1 cellular context compared by ENCODE assay signal in the genomic region with DNA sequence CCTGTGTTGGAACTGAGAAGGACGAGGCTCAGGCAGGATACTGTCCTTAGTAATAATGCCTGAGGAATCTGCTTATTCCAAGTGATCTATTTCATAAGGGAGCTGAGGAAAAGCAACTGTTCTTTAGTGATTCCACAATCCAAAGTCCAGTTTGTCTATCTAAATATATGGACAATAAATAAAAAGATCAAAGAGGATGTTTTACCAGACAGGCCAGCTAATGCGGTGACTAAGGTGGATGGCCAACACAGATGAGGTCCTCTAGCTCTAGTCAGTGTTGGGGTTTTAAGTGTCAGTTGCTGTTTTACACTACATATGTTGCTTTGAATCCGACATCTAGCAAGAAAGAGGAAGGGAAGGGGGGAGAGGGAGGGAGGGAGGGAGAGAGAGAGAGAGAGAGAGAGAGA.
TF ChIP-seq lines count a peak whose summit lies in the region.

No MANE protein-coding gene starts in this region.

TF ChIP-seq in HepG2, 621 proteins besides CTCF, POLR2A, EP300 and RAD21 (continued from another document and continues in another):
- TF ChIP-seq ATF5 (CRISPR knock-in tag; IDR thresholded peaks at IDR 0.05; ENCODE audit: low read depth) (no peak), ZNF674 (CRISPR knock-in tag; IDR thresholded peaks at IDR 0.05; ENCODE audit: low read depth) (no peak), KAT8 (CRISPR knock-in tag; IDR thresholded peaks at IDR 0.05) (no peak; the same call in 1 of the 2 replicates), ZNF230 (CRISPR knock-in tag; IDR thresholded peaks at IDR 0.05) (no peak), RFX1 (IDR thresholded peaks at IDR 0.05) (no peak), POLR2AphosphoS5 (IDR thresholded peaks at IDR 0.05; ENCODE audit: low read depth, low read length) (no peak), NR1H2 (CRISPR knock-in tag; IDR thresholded peaks at IDR 0.05; ENCODE audit: borderline replicate concordance, low read depth) (no peak), TOE1 (CRISPR knock-in tag; IDR thresholded peaks at IDR 0.05) (no peak), FIP1L1 (IDR thresholded peaks at IDR 0.05; ENCODE audit: borderline replicate concordance, insufficient read depth, low read depth, low read length) (no peak), NFE2 (CRISPR knock-in tag; IDR thresholded peaks at IDR 0.05) (no peak), CREM (IDR thresholded peaks at IDR 0.05) (peak; percentile 52; the same call in 1 of the 2 replicates), CREM (CRISPR knock-in tag; IDR thresholded peaks at IDR 0.05) (no peak), SMC3 (IDR thresholded peaks at IDR 0.05; ENCODE audit: low read length) (no peak), ZNF644 (CRISPR knock-in tag; IDR thresholded peaks at IDR 0.05; ENCODE audit: low read depth) (0 out of 2 replicates have a peak, but pooled peaks have one; percentile 43), DDIT3 (CRISPR knock-in tag; IDR thresholded peaks at IDR 0.05) (no peak), ARNTL (CRISPR knock-in tag; IDR thresholded peaks at IDR 0.05) (no peak), DR1 (CRISPR knock-in tag; IDR thresholded peaks at IDR 0.05) (no peak), HNF4A (CRISPR knock-in tag; IDR thresholded peaks at IDR 0.05) (peak; percentile 78), ZNF10 (CRISPR knock-in tag; IDR thresholded peaks at IDR 0.05; ENCODE audit: borderline replicate concordance, low read depth) (no peak), ZNF839 (CRISPR knock-in tag; IDR thresholded peaks at IDR 0.05; ENCODE audit: borderline replicate concordance) (no peak), FOXO1 (CRISPR knock-in tag; IDR thresholded peaks at IDR 0.05) (peak; percentile 34; the same call in 1 of the 2 replicates), HNF4G (IDR thresholded peaks at IDR 0.05; ENCODE audit: borderline replicate concordance, low read depth, low read length) (peak; percentile 65; the same call in 1 of the 2 replicates), HNF4G (CRISPR knock-in tag; IDR thresholded peaks at IDR 0.05; ENCODE audit: borderline replicate concordance, low read depth) (no peak), SIN3A (IDR thresholded peaks at IDR 0.05; ENCODE audit: borderline replicate concordance, low read depth, low read length) (no peak), FOXK2 (IDR thresholded peaks at IDR 0.05) (no peak), NCOR1 (IDR thresholded peaks at IDR 0.05; ENCODE audit: borderline replicate concordance, low read length) (peak; percentile 70; the same call in 1 of the 2 replicates), XRCC5 (optimal IDR thresholded peaks at IDR 0.05; ENCODE audit: low read length) (no peak), IKZF4 (CRISPR knock-in tag; IDR thresholded peaks at IDR 0.05; ENCODE audit: borderline replicate concordance, low read depth, not compliant biosample characterization) (no peak), KLF6 (CRISPR knock-in tag; IDR thresholded peaks at IDR 0.05) (no peak), NCOA2 (CRISPR knock-in tag; IDR thresholded peaks at IDR 0.05) (peak; percentile 77), FOXM1 (CRISPR knock-in tag; IDR thresholded peaks at IDR 0.05) (no peak), ZFAT (CRISPR knock-in tag; conservative IDR thresholded peaks at IDR 0.05) (no peak), GLI4 (CRISPR knock-in tag; IDR thresholded peaks at IDR 0.05; ENCODE audit: borderline replicate concordance) (no peak), RFXANK (CRISPR knock-in tag; IDR thresholded peaks at IDR 0.05) (no peak), ZNF503 (CRISPR knock-in tag; IDR thresholded peaks at IDR 0.05) (no peak), ZNF225 (CRISPR knock-in tag; IDR thresholded peaks at IDR 0.05) (no peak), HMG20A (CRISPR knock-in tag; IDR thresholded peaks at IDR 0.05; ENCODE audit: borderline replicate concordance) (peak; percentile 47; the same call in 1 of the 2 replicates), SNRNP70 (IDR thresholded peaks at IDR 0.05; ENCODE audit: low read depth, low read length) (no peak), ZNF619 (CRISPR knock-in tag; IDR thresholded peaks at IDR 0.05) (no peak), ZNF329 (CRISPR knock-in tag; IDR thresholded peaks at IDR 0.05; ENCODE audit: low read depth) (no peak)
- TF ChIP-seq, protein P1, sequence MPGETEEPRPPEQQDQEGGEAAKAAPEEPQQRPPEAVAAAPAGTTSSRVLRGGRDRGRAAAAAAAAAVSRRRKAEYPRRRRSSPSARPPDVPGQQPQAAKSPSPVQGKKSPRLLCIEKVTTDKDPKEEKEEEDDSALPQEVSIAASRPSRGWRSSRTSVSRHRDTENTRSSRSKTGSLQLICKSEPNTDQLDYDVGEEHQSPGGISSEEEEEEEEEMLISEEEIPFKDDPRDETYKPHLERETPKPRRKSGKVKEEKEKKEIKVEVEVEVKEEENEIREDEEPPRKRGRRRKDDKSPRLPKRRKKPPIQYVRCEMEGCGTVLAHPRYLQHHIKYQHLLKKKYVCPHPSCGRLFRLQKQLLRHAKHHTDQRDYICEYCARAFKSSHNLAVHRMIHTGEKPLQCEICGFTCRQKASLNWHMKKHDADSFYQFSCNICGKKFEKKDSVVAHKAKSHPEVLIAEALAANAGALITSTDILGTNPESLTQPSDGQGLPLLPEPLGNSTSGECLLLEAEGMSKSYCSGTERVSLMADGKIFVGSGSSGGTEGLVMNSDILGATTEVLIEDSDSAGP (CRISPR knock-in tag; IDR thresholded peaks at IDR 0.05; ENCODE audit: borderline replicate concordance) = no peak
- TF ChIP-seq, protein P2, sequence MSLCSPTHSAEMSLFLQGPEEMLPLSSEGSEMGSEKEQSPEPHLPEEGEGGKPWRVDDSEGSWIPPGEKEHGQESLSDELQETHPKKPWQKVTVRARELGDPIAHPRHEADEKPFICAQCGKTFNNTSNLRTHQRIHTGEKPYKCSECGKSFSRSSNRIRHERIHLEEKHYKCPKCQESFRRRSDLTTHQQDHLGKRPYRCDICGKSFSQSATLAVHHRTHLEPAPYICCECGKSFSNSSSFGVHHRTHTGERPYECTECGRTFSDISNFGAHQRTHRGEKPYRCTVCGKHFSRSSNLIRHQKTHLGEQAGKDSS (CRISPR knock-in tag; IDR thresholded peaks at IDR 0.05; ENCODE audit: borderline replicate concordance, low read depth) = no peak
- TF ChIP-seq, protein P3, sequence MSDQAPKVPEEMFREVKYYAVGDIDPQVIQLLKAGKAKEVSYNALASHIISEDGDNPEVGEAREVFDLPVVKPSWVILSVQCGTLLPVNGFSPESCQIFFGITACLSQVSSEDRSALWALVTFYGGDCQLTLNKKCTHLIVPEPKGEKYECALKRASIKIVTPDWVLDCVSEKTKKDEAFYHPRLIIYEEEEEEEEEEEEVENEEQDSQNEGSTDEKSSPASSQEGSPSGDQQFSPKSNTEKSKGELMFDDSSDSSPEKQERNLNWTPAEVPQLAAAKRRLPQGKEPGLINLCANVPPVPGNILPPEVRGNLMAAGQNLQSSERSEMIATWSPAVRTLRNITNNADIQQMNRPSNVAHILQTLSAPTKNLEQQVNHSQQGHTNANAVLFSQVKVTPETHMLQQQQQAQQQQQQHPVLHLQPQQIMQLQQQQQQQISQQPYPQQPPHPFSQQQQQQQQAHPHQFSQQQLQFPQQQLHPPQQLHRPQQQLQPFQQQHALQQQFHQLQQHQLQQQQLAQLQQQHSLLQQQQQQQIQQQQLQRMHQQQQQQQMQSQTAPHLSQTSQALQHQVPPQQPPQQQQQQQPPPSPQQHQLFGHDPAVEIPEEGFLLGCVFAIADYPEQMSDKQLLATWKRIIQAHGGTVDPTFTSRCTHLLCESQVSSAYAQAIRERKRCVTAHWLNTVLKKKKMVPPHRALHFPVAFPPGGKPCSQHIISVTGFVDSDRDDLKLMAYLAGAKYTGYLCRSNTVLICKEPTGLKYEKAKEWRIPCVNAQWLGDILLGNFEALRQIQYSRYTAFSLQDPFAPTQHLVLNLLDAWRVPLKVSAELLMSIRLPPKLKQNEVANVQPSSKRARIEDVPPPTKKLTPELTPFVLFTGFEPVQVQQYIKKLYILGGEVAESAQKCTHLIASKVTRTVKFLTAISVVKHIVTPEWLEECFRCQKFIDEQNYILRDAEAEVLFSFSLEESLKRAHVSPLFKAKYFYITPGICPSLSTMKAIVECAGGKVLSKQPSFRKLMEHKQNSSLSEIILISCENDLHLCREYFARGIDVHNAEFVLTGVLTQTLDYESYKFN (CRISPR knock-in tag; conservative IDR thresholded peaks at IDR 0.05) = peak; percentile 76
- TF ChIP-seq, protein P4, sequence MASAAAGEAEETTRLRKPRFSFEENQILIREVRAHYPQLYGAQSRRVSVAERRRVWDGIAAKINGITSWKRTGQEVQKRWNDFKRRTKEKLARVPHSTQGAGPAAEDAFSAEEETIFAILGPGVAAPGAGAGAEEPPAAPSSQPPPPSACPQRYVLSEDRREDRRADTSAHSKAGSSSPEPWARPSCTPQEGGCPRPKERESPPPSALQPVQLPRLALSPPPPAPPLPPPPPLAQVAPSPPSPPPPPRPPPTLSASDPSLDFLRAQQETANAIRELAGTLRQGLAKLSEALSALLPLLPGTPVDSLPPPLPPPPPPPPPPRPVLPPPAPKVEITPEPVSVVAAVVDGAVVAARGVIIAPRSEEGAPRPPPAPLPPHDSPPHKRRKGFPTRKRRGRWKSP (CRISPR knock-in tag; IDR thresholded peaks at IDR 0.05) = no peak
- TF ChIP-seq, protein P5, sequence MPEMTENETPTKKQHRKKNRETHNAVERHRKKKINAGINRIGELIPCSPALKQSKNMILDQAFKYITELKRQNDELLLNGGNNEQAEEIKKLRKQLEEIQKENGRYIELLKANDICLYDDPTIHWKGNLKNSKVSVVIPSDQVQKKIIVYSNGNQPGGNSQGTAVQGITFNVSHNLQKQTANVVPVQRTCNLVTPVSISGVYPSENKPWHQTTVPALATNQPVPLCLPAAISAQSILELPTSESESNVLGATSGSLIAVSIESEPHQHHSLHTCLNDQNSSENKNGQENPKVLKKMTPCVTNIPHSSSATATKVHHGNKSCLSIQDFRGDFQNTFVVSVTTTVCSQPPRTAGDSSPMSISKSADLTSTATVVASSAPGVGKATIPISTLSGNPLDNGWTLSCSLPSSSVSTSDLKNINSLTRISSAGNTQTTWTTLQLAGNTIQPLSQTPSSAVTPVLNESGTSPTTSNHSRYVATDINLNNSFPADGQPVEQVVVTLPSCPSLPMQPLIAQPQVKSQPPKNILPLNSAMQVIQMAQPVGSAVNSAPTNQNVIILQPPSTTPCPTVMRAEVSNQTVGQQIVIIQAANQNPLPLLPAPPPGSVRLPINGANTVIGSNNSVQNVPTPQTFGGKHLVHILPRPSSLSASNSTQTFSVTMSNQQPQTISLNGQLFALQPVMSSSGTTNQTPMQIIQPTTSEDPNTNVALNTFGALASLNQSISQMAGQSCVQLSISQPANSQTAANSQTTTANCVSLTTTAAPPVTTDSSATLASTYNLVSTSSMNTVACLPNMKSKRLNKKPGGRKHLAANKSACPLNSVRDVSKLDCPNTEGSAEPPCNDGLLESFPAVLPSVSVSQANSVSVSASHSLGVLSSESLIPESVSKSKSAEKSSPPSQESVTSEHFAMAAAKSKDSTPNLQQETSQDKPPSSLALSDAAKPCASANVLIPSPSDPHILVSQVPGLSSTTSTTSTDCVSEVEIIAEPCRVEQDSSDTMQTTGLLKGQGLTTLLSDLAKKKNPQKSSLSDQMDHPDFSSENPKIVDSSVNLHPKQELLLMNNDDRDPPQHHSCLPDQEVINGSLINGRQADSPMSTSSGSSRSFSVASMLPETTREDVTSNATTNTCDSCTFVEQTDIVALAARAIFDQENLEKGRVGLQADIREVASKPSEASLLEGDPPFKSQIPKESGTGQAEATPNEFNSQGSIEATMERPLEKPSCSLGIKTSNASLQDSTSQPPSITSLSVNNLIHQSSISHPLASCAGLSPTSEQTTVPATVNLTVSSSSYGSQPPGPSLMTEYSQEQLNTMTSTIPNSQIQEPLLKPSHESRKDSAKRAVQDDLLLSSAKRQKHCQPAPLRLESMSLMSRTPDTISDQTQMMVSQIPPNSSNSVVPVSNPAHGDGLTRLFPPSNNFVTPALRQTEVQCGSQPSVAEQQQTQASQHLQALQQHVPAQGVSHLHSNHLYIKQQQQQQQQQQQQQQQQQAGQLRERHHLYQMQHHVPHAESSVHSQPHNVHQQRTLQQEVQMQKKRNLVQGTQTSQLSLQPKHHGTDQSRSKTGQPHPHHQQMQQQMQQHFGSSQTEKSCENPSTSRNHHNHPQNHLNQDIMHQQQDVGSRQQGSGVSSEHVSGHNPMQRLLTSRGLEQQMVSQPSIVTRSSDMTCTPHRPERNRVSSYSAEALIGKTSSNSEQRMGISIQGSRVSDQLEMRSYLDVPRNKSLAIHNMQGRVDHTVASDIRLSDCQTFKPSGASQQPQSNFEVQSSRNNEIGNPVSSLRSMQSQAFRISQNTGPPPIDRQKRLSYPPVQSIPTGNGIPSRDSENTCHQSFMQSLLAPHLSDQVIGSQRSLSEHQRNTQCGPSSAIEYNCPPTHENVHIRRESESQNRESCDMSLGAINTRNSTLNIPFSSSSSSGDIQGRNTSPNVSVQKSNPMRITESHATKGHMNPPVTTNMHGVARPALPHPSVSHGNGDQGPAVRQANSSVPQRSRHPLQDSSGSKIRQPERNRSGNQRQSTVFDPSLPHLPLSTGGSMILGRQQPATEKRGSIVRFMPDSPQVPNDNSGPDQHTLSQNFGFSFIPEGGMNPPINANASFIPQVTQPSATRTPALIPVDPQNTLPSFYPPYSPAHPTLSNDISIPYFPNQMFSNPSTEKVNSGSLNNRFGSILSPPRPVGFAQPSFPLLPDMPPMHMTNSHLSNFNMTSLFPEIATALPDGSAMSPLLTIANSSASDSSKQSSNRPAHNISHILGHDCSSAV (CRISPR knock-in tag; IDR thresholded peaks at IDR 0.05; ENCODE audit: borderline replicate concordance) = no peak
